In genomic region chr12:53543539-53543938, GRCh38 we compare ENCODE assay signal across 1 cellular context.
A peak's percentile ranks its signal among the peaks of the same experiment; 100 is the strongest.
TF ChIP-seq lines count a peak whose summit lies in the region.

No MANE protein-coding gene starts in this region.

TF ChIP-seq in K562, 482 proteins besides CTCF, POLR2A, EP300 and RAD21:
- TF ChIP-seq MLLT1 (IDR thresholded peaks at IDR 0.05): 0 out of 4 replicates have a peak, but pooled peaks of 1 of the 2 experiments have one; percentile 27
- no peak for TF ChIP-seq PHF8 (IDR thresholded peaks at IDR 0.05; ENCODE audit: borderline replicate concordance, low read length)
- TF ChIP-seq ESRRA (IDR thresholded peaks at IDR 0.05; ENCODE audit: borderline replicate concordance, low read depth): no peak
- no peak for TF ChIP-seq SIRT6 (IDR thresholded peaks at IDR 0.05; ENCODE audit: low read depth, low read length)
- no peak for TF ChIP-seq ZMIZ1 (IDR thresholded peaks at IDR 0.05; ENCODE audit: low read depth in 2 of 2, low read length in 2 of 2)
- peak; percentile 69; the same call in 1 of the 2 replicates for TF ChIP-seq SMC3 (conservative IDR thresholded peaks at IDR 0.05; ENCODE audit: insufficient read depth, low read depth, low read length)
- TF ChIP-seq SOX6 (IDR thresholded peaks at IDR 0.05): no peak
- TF ChIP-seq ELF2 (CRISPR knock-in tag; IDR thresholded peaks at IDR 0.05): no peak
- TF ChIP-seq STAG1 (CRISPR knock-in tag; IDR thresholded peaks at IDR 0.05; ENCODE audit: borderline replicate concordance): peak; percentile 38; the same call in 1 of the 2 replicates
- no peak for TF ChIP-seq HLTF (IDR thresholded peaks at IDR 0.05)
- TF ChIP-seq PHTF2 (CRISPR knock-in tag; IDR thresholded peaks at IDR 0.05): no peak
- TF ChIP-seq HMBOX1 (IDR thresholded peaks at IDR 0.05): peak; percentile 70
- TF ChIP-seq HINFP (tag; conservative IDR thresholded peaks at IDR 0.05; ENCODE audit: low read depth): no peak
- 0 out of 2 replicates have a peak, but pooled peaks have one; percentile 29 for TF ChIP-seq KLF16 (IDR thresholded peaks at IDR 0.05)
- TF ChIP-seq CREM (IDR thresholded peaks at IDR 0.05; ENCODE audit: low read depth): 0 out of 2 replicates have a peak, but pooled peaks have one; percentile 8
